23 cellular contexts compared by ENCODE assay signal in genomic region chr22:23698094-23698493, GRCh38. TPM values are rescaled to one million over a fixed set of nuclear protein-coding genes. Genes with fewer than 3 reads are reported as not detected.
DNase-seq lines count a peak whose midpoint lies in the region; ATAC-seq and TF ChIP-seq lines count a peak whose summit lies in the region.
"Had no signal": no experiment of that assay in that cellular context is flagged by ENCODE, and none has a peak within 500 bp of the region (broad histone marks: within the 10 kb centered on the region; RNA-seq: fewer than 3 reads in every experiment).

No MANE protein-coding gene starts in this region.

- CTCF ChIA-PET in activated CD8-positive, alpha-beta T cell treated with anti-CD3 and anti-CD28 coated beads, Interleukin-2, amount 10 ng/mL, durations not matched to agents 7 days and 5 days (lab: Charles Lee) = interaction anchor here (1.2 to 2.5 kb wide), 2 partner anchors 18 to 68 kb away, joined by 3 to 11 read pairs; no protein-coding TSS in a partner anchor
- CTCF ChIA-PET in activated CD8-positive, alpha-beta T cell treated with anti-CD3 and anti-CD28 coated beads for 36 hours (lab: Charles Lee) = no interaction called here
- CTCF ChIA-PET in CD8-positive, alpha-beta T cell (lab: Charles Lee) = interaction anchor here (1.0 kb wide), 1 partner anchor 150 kb away, joined by 4 read pairs; no protein-coding TSS in a partner anchor

- peaks cover 22% of the 10 kb centered on the region for H3K36me3 ChIP-seq in CD8-positive, alpha-beta T cell (ENCODE audit: insufficient read depth, low read length)
- peaks cover 13 to 26% of the 10 kb centered on the region in 2 donors for H3K36me3 ChIP-seq in thyroid gland

- no peaks in the 10 kb centered on the region for H3K9me3 Mint-ChIP-seq in activated CD8-positive, alpha-beta T cell treated with anti-CD3 and anti-CD28 coated beads, Interleukin-2, amount 10 ng/mL, durations not matched to agents 7 days and 5 days (ENCODE audit: insufficient read depth)
- peaks cover 5% of the 10 kb centered on the region for H3K9me3 Mint-ChIP-seq in activated CD8-positive, alpha-beta T cell treated with anti-CD3 and anti-CD28 coated beads for 36 hours
- peaks cover 5% of the 10 kb centered on the region for H3K9me3 Mint-ChIP-seq in CD8-positive, alpha-beta T cell
- no peaks in the 10 kb centered on the region for H3K9me3 Mint-ChIP-seq in natural killer cell

- H3K9me3 ChIP-seq in CD8-positive, alpha-beta T cell (ENCODE audit: low read length) = no peaks in the 10 kb centered on the region
- H3K9me3 ChIP-seq in thyroid gland = no peaks in the 10 kb centered on the region
- H3K9me3 ChIP-seq: ascending aorta, esophagus squamous epithelium, right atrium auricular region, tibial artery had no signal

- intact Hi-C loops in activated CD8-positive, alpha-beta T cell treated with anti-CD3 and anti-CD28 coated beads for 36 hours (cut with micrococcal nuclease) = loop anchor here (10.0 kb wide), 1 partner anchor 377 kb away; no protein-coding TSS in a partner anchor
- intact Hi-C loops in CD8-positive, alpha-beta T cell (cut with DNase I, micrococcal nuclease) = loop anchor here (5.0 kb wide), 4 partner anchors 54 to 139 kb away; partner anchors contain the start of genes CHCHD10 (in 1 of the 2), DERL3 (in 1 of the 2), SMARCB1 (in 1 of the 2) and VPREB3 (in 1 of the 2)
- intact Hi-C loops in natural killer cell (cut with micrococcal nuclease) (no loop called here), thyroid gland (cut with DNase I) (no loop called here)

- peak overlapping the region; percentile 100 for H3K27ac Mint-ChIP-seq in activated CD8-positive, alpha-beta T cell treated with anti-CD3 and anti-CD28 coated beads, Interleukin-2, amount 10 ng/mL, durations not matched to agents 7 days and 5 days
- H3K27ac Mint-ChIP-seq in activated CD8-positive, alpha-beta T cell treated with anti-CD3 and anti-CD28 coated beads for 36 hours = no peak overlapping the region
- peak overlapping the region; percentile 100 for H3K27ac Mint-ChIP-seq in CD8-positive, alpha-beta T cell
- peak overlapping the region; percentile 100 for H3K27ac Mint-ChIP-seq in natural killer cell

- ATAC-seq in activated CD8-positive, alpha-beta T cell treated with anti-CD3 and anti-CD28 coated beads, Interleukin-2, amount 10 ng/mL, durations not matched to agents 7 days and 5 days = no peak
- ATAC-seq in activated CD8-positive, alpha-beta T cell treated with anti-CD3 and anti-CD28 coated beads for 36 hours = no peak
- ATAC-seq in CD8-positive, alpha-beta T cell = no peak
- ATAC-seq in natural killer cell = no peak
- ATAC-seq in GM21515 (IDR thresholded peaks at IDR 0.05; ENCODE audit: unreplicated experiment) = no peak
- ATAC-seq in HG02759 (IDR thresholded peaks at IDR 0.05; ENCODE audit: unreplicated experiment) = no peak
- ATAC-seq: left colon had no signal

- no peak for TF ChIP-seq CTCF in activated CD8-positive, alpha-beta T cell treated with anti-CD3 and anti-CD28 coated beads for 36 hours (IDR thresholded peaks at IDR 0.05)
- TF ChIP-seq CTCF in CD8-positive, alpha-beta T cell (IDR thresholded peaks at IDR 0.05) = no peak
- no peak for TF ChIP-seq CTCF in natural killer cell (IDR thresholded peaks at IDR 0.05)
- no peak for TF ChIP-seq CTCF in thyroid gland (IDR thresholded peaks at IDR 0.05)

- peaks cover 44% of the 10 kb centered on the region for H3K4me1 ChIP-seq in CD8-positive, alpha-beta T cell (ENCODE audit: insufficient read depth, low read length)
- H3K4me1 ChIP-seq in thyroid gland = no peaks in the 10 kb centered on the region
- H3K4me1 ChIP-seq: ascending aorta, right atrium auricular region, tibial artery had no signal

- H3K4me3 ChIP-seq in CD8-positive, alpha-beta T cell (ENCODE audit: low read depth, low read length) = no peak overlapping the region
- no peak overlapping the region for H3K4me3 ChIP-seq in thyroid gland (replicated peaks in 1 of 3)
- H3K4me3 ChIP-seq: ascending aorta, esophagus squamous epithelium, right atrium auricular region, tibial artery had no signal

- H3K4me1 Mint-ChIP-seq in activated CD8-positive, alpha-beta T cell treated with anti-CD3 and anti-CD28 coated beads, Interleukin-2, amount 10 ng/mL, durations not matched to agents 7 days and 5 days (ENCODE audit: low read depth) = peaks cover 46% of the 10 kb centered on the region
- H3K4me1 Mint-ChIP-seq in activated CD8-positive, alpha-beta T cell treated with anti-CD3 and anti-CD28 coated beads for 36 hours (ENCODE audit: low read depth) = peaks cover 64% of the 10 kb centered on the region
- peaks cover 65% of the 10 kb centered on the region for H3K4me1 Mint-ChIP-seq in CD8-positive, alpha-beta T cell (ENCODE audit: low read depth)
- H3K4me1 Mint-ChIP-seq in natural killer cell = peaks cover 42 to 48% of the 10 kb centered on the region in 2 donors

- H3K27ac ChIP-seq in CD8-positive, alpha-beta T cell (ENCODE audit: low read depth, low read length) = no peak overlapping the region
- H3K27ac ChIP-seq in thyroid gland = no peak overlapping the region
- H3K27ac ChIP-seq: ascending aorta, esophagus squamous epithelium, right atrium auricular region, tibial artery had no signal

- no peak for DNase-seq in activated CD8-positive, alpha-beta T cell treated with anti-CD3 and anti-CD28 coated beads, Interleukin-2, amount 10 ng/mL, durations not matched to agents 7 days and 5 days
- DNase-seq in activated CD8-positive, alpha-beta T cell treated with anti-CD3 and anti-CD28 coated beads for 36 hours = no peak
- no peak for DNase-seq in CD8-positive, alpha-beta T cell
- DNase-seq in SKM-1 treated with dmso at 0.1 percent for 144 hours (lab: John Stamatoyannopoulos, UW; ENCODE audit: unreplicated experiment) = peak; percentile 30
- DNase-seq in natural killer cell = no peak
- DNase-seq in thyroid gland = no peak
- DNase-seq: activated CD8-positive, alpha-beta memory T cell treated with anti-CD3 and anti-CD28 coated beads for 24 hours; activated gamma-delta T cell; cerebellar nuclear complex; DMS79 treated with DMSO at 0.1 percent for 48 hours; effector CD4-positive, alpha-beta T cell; esophagus squamous epithelium; left colon; NCI-H1105; NCI-H2107; NCI-H510A; stimulated activated CD4-positive, alpha-beta T cell treated with anti-CD3 and anti-CD28 coated beads, Interleukin-15, amount 100 ng/mL, for 24 hours; tibial artery had no signal

- H3K36me3 Mint-ChIP-seq in activated CD8-positive, alpha-beta T cell treated with anti-CD3 and anti-CD28 coated beads, Interleukin-2, amount 10 ng/mL, durations not matched to agents 7 days and 5 days (ENCODE audit: low read depth) = peaks cover 78% of the 10 kb centered on the region
- peaks cover 62% of the 10 kb centered on the region for H3K36me3 Mint-ChIP-seq in activated CD8-positive, alpha-beta T cell treated with anti-CD3 and anti-CD28 coated beads for 36 hours (ENCODE audit: low read depth)
- H3K36me3 Mint-ChIP-seq in CD8-positive, alpha-beta T cell = peaks cover 73% of the 10 kb centered on the region
- H3K36me3 Mint-ChIP-seq in natural killer cell = peaks cover 21% of the 10 kb centered on the region

- H3K27me3 ChIP-seq in CD8-positive, alpha-beta T cell (ENCODE audit: insufficient read depth, low read length) = no peaks in the 10 kb centered on the region
- no peaks in the 10 kb centered on the region for H3K27me3 ChIP-seq in thyroid gland
- H3K27me3 ChIP-seq: ascending aorta, esophagus squamous epithelium, right atrium auricular region, tibial artery had no signal

- POLR2A ChIA-PET in activated CD8-positive, alpha-beta T cell treated with anti-CD3 and anti-CD28 coated beads, Interleukin-2, amount 10 ng/mL, durations not matched to agents 7 days and 5 days (lab: Charles Lee) = interaction anchor here (0.6 to 2.3 kb wide), 2 partner anchors 8 to 13 kb away, joined by 3 to 11 read pairs; no protein-coding TSS in a partner anchor
- POLR2A ChIA-PET in activated CD8-positive, alpha-beta T cell treated with anti-CD3 and anti-CD28 coated beads for 36 hours (lab: Charles Lee) = interaction anchor here (1.5 to 3.6 kb wide), 5 partner anchors 8 to 69 kb away, joined by 3 to 31 read pairs (median 11); partner anchors contain the start of gene CHCHD10
- POLR2A ChIA-PET in CD8-positive, alpha-beta T cell (lab: Charles Lee) = interaction anchor here (0.8 to 4.2 kb wide), 2 partner anchors 19 to 159 kb away, joined by 3 to 36 read pairs; partner anchors contain the start of gene SLC2A11

- H3K4me3 Mint-ChIP-seq in activated CD8-positive, alpha-beta T cell treated with anti-CD3 and anti-CD28 coated beads, Interleukin-2, amount 10 ng/mL, durations not matched to agents 7 days and 5 days = peak overlapping the region; percentile 98
- H3K4me3 Mint-ChIP-seq in activated CD8-positive, alpha-beta T cell treated with anti-CD3 and anti-CD28 coated beads for 36 hours = no peak overlapping the region
- H3K4me3 Mint-ChIP-seq in CD8-positive, alpha-beta T cell = peak overlapping the region; percentile 26
- no peak overlapping the region for H3K4me3 Mint-ChIP-seq in natural killer cell

- 80 to 89% methylated on average over 4 of the region's 4 CpGs for WGBS in thyroid gland, 2 donors

- no peaks in the 10 kb centered on the region for H3K27me3 Mint-ChIP-seq in activated CD8-positive, alpha-beta T cell treated with anti-CD3 and anti-CD28 coated beads, Interleukin-2, amount 10 ng/mL, durations not matched to agents 7 days and 5 days (ENCODE audit: low read depth)
- no peaks in the 10 kb centered on the region for H3K27me3 Mint-ChIP-seq in activated CD8-positive, alpha-beta T cell treated with anti-CD3 and anti-CD28 coated beads for 36 hours
- no peaks in the 10 kb centered on the region for H3K27me3 Mint-ChIP-seq in CD8-positive, alpha-beta T cell (ENCODE audit: low read depth)
- H3K27me3 Mint-ChIP-seq in natural killer cell (ENCODE audit: low read depth in 2 of 2) = no peaks in the 10 kb centered on the region

- no peak for TF ChIP-seq POLR2A in thyroid gland (IDR thresholded peaks at IDR 0.05)

RNA-seq across cellular contexts. Expression of gene RGL4, which starts 7.3 kb away (rescaled TPM):
- 10 to 100 TPM; 34.0 to 38.5 TPM for total RNA-seq in activated CD8-positive, alpha-beta T cell treated with anti-CD3 and anti-CD28 coated beads, Interleukin-2, amount 10 ng/mL, durations not matched to agents 7 days and 5 days
- total RNA-seq in activated CD8-positive, alpha-beta T cell treated with anti-CD3 and anti-CD28 coated beads for 36 hours = 10 to 100 TPM; 11.9 to 16.7 TPM
- 10 to 100 TPM; 24.7 to 26.2 TPM for total RNA-seq in CD8-positive, alpha-beta T cell
- total RNA-seq in natural killer cell = 10 to 100 TPM; 11.6 to 14.5 (median 12.7) TPM
- 1 to 10 TPM in 1 of 4 donors, under 1 TPM in 1, not detected in 2; 0.25 to 1.3 TPM for total RNA-seq in thyroid gland
- total RNA-seq: ascending aorta, esophagus squamous epithelium, glomerular endothelial cell, left colon, right atrium auricular region had no signal

RNA-seq across cellular contexts. Expression of gene ZNF70, which starts 52.8 kb away (rescaled TPM):
- total RNA-seq in activated CD8-positive, alpha-beta T cell treated with anti-CD3 and anti-CD28 coated beads, Interleukin-2, amount 10 ng/mL, durations not matched to agents 7 days and 5 days = 1 to 10 TPM; 2.1 to 2.2 TPM
- total RNA-seq in activated CD8-positive, alpha-beta T cell treated with anti-CD3 and anti-CD28 coated beads for 36 hours = 1 to 10 TPM; 1.7 TPM
- 1 to 10 TPM; 1.7 to 1.9 TPM for total RNA-seq in CD8-positive, alpha-beta T cell
- total RNA-seq in natural killer cell = 1 to 10 TPM; 7.4 to 9.1 (median 7.7) TPM
- 10 to 100 TPM in 1 of 4 donors, 1 to 10 TPM in 3; 5.0 to 10.7 (median 7.4) TPM for total RNA-seq in thyroid gland

RNA-seq across cellular contexts. Expression of gene VPREB3, which starts 56.1 kb away (rescaled TPM):
- total RNA-seq in activated CD8-positive, alpha-beta T cell treated with anti-CD3 and anti-CD28 coated beads, Interleukin-2, amount 10 ng/mL, durations not matched to agents 7 days and 5 days = not detected
- not detected for total RNA-seq in activated CD8-positive, alpha-beta T cell treated with anti-CD3 and anti-CD28 coated beads for 36 hours
- 1 to 10 TPM in 1 of 2 experiments, not detected in 1; 1.0 TPM for total RNA-seq in CD8-positive, alpha-beta T cell
- total RNA-seq in natural killer cell (not detected), thyroid gland (not detected)
- total RNA-seq: ascending aorta, esophagus squamous epithelium, glomerular endothelial cell, right atrium auricular region had no signal

Comparison
In these comparisons a context has a peak if more than half of its experiments do, and no peak if none do; other contexts are left out.
1. H3K4me3 Mint-ChIP-seq: peak in activated CD8-positive, alpha-beta T cell treated with anti-CD3 and anti-CD28 coated beads, Interleukin-2, amount 10 ng/mL, durations not matched to agents 7 days and 5 days (single experiment) and CD8-positive, alpha-beta T cell (single experiment); none in activated CD8-positive, alpha-beta T cell treated with anti-CD3 and anti-CD28 coated beads for 36 hours (single experiment) and natural killer cell (single experiment).
2. RNA of gene RGL4, which starts 7.3 kb away (total RNA-seq): 34.0 to 38.5 TPM in activated CD8-positive, alpha-beta T cell treated with anti-CD3 and anti-CD28 coated beads, Interleukin-2, amount 10 ng/mL, durations not matched to agents 7 days and 5 days, 24.7 to 26.2 TPM in CD8-positive, alpha-beta T cell, 11.9 to 16.7 TPM in activated CD8-positive, alpha-beta T cell treated with anti-CD3 and anti-CD28 coated beads for 36 hours and 11.6 to 14.5 TPM in natural killer cell; 0.25 to 1.3 TPM in thyroid gland; every median in the first group is over 4 times any median in the second.
3. intact Hi-C loops: an anchor here in activated CD8-positive, alpha-beta T cell treated with anti-CD3 and anti-CD28 coated beads for 36 hours (10.0 kb wide) and CD8-positive, alpha-beta T cell (5.0 kb wide); none called in natural killer cell and thyroid gland.